17 cellular contexts compared by ENCODE assay signal in the genomic region with DNA sequence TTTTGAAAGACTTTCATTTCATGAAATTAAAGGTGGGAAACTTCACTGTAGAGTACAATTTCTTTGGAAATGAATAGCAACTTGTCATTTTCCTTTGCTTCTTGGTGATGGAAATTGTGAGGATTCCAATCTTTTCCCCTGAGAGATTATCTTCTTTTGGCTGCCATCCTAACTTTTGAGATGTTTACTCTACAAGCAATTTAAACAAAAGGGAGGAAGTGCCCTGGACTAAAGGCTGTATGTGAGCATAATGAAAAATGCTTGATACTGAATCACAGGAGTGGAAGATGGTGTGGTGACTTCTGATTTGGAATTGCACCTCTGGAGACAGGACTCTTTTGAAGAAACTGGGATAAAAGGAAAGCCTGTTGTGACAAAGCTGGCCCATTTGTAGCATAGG. TPM values are rescaled to one million over a fixed set of nuclear protein-coding genes. Genes with fewer than 3 reads are reported as not detected.
DNase-seq lines count a peak whose midpoint lies in the region; ATAC-seq and TF ChIP-seq lines count a peak whose summit lies in the region.
"Had no signal": no experiment of that assay in that cellular context is flagged by ENCODE, and none has a peak within 500 bp of the region (broad histone marks: within the 10 kb centered on the region; RNA-seq: fewer than 3 reads in every experiment).

No MANE protein-coding gene starts in this region.

- peak overlapping the region; percentile 46 for H3K27ac ChIP-seq in brain microvascular endothelial cell
- H3K27ac ChIP-seq: foreskin keratinocyte, PC-9, testis had no signal

- ATAC-seq in GM18517 (IDR thresholded peaks at IDR 0.05; ENCODE audit: unreplicated experiment), result no peak
- ATAC-seq in HG03280 (IDR thresholded peaks at IDR 0.05; ENCODE audit: unreplicated experiment), result no peak
- ATAC-seq: foreskin keratinocyte; natural killer cell treated with Interleukin-12 subunit alpha and Interleukin-12 subunit beta and Interleukin-15 and Interleukin-18, amount 100 ng/mL, for 72 hours; T-cell had no signal

- in situ Hi-C loops in brain microvascular endothelial cell (cut with HindIII; ENCODE audit: low pct_ligation_motif_present, low sequenced_read_pairs), result no loop called here

- DNase-seq in NCI-H1092 treated with DMSO at 0.1 percent for 48 hours (lab: John Stamatoyannopoulos, UW) (peak; percentile 39), NCI-H1092 (lab: John Stamatoyannopoulos, UW) (no peak), M059J (ENCODE audit: low read depth) (peak; percentile 44), brain microvascular endothelial cell (peak; percentile 40), left kidney (ENCODE audit: low read depth, low spot score) (peak; percentile 18)
- no peak for DNase-seq in central memory CD4-positive, alpha-beta T cell
- DNase-seq: activated CD4-positive, CD25-positive, alpha-beta regulatory T cell; activated effector memory CD4-positive, alpha-beta T cell treated with anti-CD3 and anti-CD28 coated beads, Interleukin-2, amount 50 U/mL, for 16 hours; foreskin keratinocyte; PC-9; right cardiac atrium; T-cell; testis had no signal

- no peak overlapping the region for H3K4me3 ChIP-seq in brain microvascular endothelial cell (ENCODE audit: low read depth, low read length)
- H3K4me3 ChIP-seq: lung, PC-9, testis had no signal

- H3K27me3 ChIP-seq in brain microvascular endothelial cell (replicated peaks), result no peaks in the 10 kb centered on the region
- H3K27me3 ChIP-seq: foreskin keratinocyte, testis had no signal

- TF ChIP-seq CTCF in brain microvascular endothelial cell (IDR thresholded peaks at IDR 0.05; ENCODE audit: low read depth, low read length, missing control alignments), result no peak

- H3K36me3 ChIP-seq in brain microvascular endothelial cell (replicated peaks), result no peaks in the 10 kb centered on the region

RNA-seq across cellular contexts. Expression of a gene that starts 43.1 kb away (rescaled TPM):
- 10.9 and 14.8 TPM in 2 replicates for total RNA-seq in M059J (2014; rRNA removed; shearing (Covaris generic))

Comparison
In these comparisons a context has a peak if more than half of its experiments do, and no peak if none do; other contexts are left out.
1. DNase-seq: peak in NCI-H1092 treated with DMSO at 0.1 percent for 48 hours (single experiment), M059J (single experiment), brain microvascular endothelial cell (single experiment) and left kidney (single experiment); none in NCI-H1092 (single experiment) and central memory CD4-positive, alpha-beta T cell (single experiment).